Comparison of ENCODE assay signal across 1 cellular context in genomic region chr7:80767655-80768054, GRCh38.
TF ChIP-seq lines count a peak whose summit lies in the region.

No MANE protein-coding gene starts in this region.

TF ChIP-seq in SK-N-SH, 30 proteins besides CTCF, POLR2A, EP300 and RAD21 (continued from another document):
- TF ChIP-seq MEF2A (IDR thresholded peaks at IDR 0.05; ENCODE audit: borderline replicate concordance, low read depth), result no peak
